In the genomic region with DNA sequence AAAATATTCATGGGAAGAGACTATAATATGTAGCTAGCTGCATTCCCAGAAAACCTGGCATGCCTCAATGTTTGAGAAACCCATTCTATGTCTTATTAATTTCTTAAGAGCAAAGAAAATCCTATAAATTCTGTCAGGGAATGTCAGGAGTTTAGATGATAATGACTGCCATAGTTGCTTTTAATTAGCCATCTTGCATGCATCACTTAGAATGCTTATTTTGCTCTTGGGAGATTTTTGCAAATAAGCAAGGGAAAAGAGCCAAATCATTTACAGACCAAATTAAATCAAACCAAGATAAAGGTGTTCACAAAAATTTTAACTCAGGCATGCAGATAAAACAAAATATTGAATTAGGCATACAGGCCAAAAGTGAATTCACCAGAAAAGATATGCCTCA, we compare ENCODE assay signal across 2 cellular contexts.
TF ChIP-seq lines count a peak whose summit lies in the region.

No MANE protein-coding gene starts in this region.

TF ChIP-seq in SK-N-SH treated with all-trans-retinoic acid at 6 μM for 48 hours, 23 proteins besides CTCF, POLR2A, EP300 and RAD21:
- TF ChIP-seq, protein P1, sequence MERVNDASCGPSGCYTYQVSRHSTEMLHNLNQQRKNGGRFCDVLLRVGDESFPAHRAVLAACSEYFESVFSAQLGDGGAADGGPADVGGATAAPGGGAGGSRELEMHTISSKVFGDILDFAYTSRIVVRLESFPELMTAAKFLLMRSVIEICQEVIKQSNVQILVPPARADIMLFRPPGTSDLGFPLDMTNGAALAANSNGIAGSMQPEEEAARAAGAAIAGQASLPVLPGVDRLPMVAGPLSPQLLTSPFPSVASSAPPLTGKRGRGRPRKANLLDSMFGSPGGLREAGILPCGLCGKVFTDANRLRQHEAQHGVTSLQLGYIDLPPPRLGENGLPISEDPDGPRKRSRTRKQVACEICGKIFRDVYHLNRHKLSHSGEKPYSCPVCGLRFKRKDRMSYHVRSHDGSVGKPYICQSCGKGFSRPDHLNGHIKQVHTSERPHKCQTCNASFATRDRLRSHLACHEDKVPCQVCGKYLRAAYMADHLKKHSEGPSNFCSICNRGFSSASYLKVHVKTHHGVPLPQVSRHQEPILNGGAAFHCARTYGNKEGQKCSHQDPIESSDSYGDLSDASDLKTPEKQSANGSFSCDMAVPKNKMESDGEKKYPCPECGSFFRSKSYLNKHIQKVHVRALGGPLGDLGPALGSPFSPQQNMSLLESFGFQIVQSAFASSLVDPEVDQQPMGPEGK (CRISPR knock-in tag; IDR thresholded peaks at IDR 0.05; ENCODE audit: borderline replicate concordance), result no peak
- peak; percentile 92 for TF ChIP-seq ISL1 (CRISPR knock-in tag; IDR thresholded peaks at IDR 0.05)

TF ChIP-seq in SK-N-SH, 30 proteins besides CTCF, POLR2A, EP300 and RAD21 (continued from another document):
- TF ChIP-seq PBX3 (IDR thresholded peaks at IDR 0.05) (no peak), SIN3A (IDR thresholded peaks at IDR 0.05; ENCODE audit: borderline replicate concordance, low read depth, low read length) (no peak), FOSL2 (IDR thresholded peaks at IDR 0.05; ENCODE audit: borderline replicate concordance, low read depth) (no peak), YY1 (IDR thresholded peaks at IDR 0.05; ENCODE audit: low read depth) (no peak), RCOR1 (IDR thresholded peaks at IDR 0.05; ENCODE audit: low read length) (no peak), GATA2 (CRISPR knock-in tag; IDR thresholded peaks at IDR 0.05) (no peak), TEAD4 (IDR thresholded peaks at IDR 0.05; ENCODE audit: borderline replicate concordance, insufficient read depth) (no peak), JUND (IDR thresholded peaks at IDR 0.05) (no peak), NFIC (IDR thresholded peaks at IDR 0.05; ENCODE audit: borderline replicate concordance) (no peak), MEF2A (IDR thresholded peaks at IDR 0.05; ENCODE audit: borderline replicate concordance, low read depth) (no peak)
- TF ChIP-seq, protein P2, sequence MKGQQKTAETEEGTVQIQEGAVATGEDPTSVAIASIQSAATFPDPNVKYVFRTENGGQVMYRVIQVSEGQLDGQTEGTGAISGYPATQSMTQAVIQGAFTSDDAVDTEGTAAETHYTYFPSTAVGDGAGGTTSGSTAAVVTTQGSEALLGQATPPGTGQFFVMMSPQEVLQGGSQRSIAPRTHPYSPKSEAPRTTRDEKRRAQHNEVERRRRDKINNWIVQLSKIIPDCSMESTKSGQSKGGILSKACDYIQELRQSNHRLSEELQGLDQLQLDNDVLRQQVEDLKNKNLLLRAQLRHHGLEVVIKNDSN (IDR thresholded peaks at IDR 0.05; ENCODE audit: borderline replicate concordance, low read depth), result no peak
- TF ChIP-seq, protein P3, sequence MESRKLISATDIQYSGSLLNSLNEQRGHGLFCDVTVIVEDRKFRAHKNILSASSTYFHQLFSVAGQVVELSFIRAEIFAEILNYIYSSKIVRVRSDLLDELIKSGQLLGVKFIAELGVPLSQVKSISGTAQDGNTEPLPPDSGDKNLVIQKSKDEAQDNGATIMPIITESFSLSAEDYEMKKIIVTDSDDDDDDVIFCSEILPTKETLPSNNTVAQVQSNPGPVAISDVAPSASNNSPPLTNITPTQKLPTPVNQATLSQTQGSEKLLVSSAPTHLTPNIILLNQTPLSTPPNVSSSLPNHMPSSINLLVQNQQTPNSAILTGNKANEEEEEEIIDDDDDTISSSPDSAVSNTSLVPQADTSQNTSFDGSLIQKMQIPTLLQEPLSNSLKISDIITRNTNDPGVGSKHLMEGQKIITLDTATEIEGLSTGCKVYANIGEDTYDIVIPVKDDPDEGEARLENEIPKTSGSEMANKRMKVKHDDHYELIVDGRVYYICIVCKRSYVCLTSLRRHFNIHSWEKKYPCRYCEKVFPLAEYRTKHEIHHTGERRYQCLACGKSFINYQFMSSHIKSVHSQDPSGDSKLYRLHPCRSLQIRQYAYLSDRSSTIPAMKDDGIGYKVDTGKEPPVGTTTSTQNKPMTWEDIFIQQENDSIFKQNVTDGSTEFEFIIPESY (IDR thresholded peaks at IDR 0.05; ENCODE audit: borderline replicate concordance, low read depth), result no peak
